10 cellular contexts compared by ENCODE assay signal in the genomic region with DNA sequence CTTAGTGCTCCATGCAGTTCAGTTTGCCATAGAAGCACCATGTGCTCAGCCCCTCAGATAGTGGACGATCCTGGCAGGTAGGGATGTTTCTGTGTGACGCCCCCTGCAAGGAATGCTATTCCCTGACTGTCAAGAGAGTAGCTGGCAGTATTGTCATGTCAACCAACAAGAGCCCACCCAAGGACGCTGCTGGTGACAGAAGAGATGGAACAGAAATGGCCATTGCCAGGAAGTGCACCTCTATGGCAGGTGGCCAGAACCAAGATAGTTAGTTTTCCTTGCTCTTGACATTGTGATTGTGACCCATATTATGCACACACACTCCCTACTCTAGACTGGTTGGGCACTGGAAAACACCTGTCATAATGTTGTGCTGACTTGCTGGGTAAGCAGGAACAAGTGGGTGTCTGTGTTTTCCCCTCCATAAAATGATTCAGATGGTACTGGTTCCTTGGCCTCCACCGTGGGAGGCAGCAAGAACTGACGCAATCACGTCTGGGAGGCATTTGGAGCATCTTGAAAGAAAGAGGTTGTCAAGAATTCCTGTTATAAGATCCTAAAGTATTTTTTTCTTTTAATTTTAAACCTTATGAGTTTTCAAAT.
DNase-seq lines count a peak whose midpoint lies in the region; ATAC-seq and TF ChIP-seq lines count a peak whose summit lies in the region.
"Had no signal": no experiment of that assay in that cellular context is flagged by ENCODE, and none has a peak within 500 bp of the region (broad histone marks: within the 10 kb centered on the region; RNA-seq: fewer than 3 reads in every experiment).

No MANE protein-coding gene starts in this region.

- no peak overlapping the region for H3K27ac ChIP-seq in substantia nigra (ENCODE audit: low read depth, low read length, poor library complexity, severe bottlenecking)
- H3K27ac ChIP-seq: body of pancreas, psoas muscle had no signal

- TF ChIP-seq CTCF in mesothelial cell of epicardium (IDR thresholded peaks at IDR 0.05; ENCODE audit: unreplicated experiment) = no peak

- H3K36me3 Mint-ChIP-seq in mesothelial cell of epicardium = no peaks in the 10 kb centered on the region

- DNase-seq in Ammon's horn (ENCODE audit: low spot score) (peak; percentile 7), NCI-H345 treated with DMSO at 0.1 percent for 48 hours (lab: John Stamatoyannopoulos, UW; ENCODE audit: unreplicated experiment) (peak; percentile 15), mesothelial cell of epicardium (ENCODE audit: low spot score in 2 of 2, unreplicated experiment in 2 of 2) (no peak), substantia nigra (lab: John Stamatoyannopoulos, UW) (no peak), NCI-H1694 treated with DMSO at 0.1 percent for 48 hours (lab: John Stamatoyannopoulos, UW) (no peak)
- peak; percentile 67 for DNase-seq in activated naive CD4-positive, alpha-beta T cell treated with anti-CD3 and anti-CD28 coated beads, Interleukin-2, amount 50 U/mL, for 16 hours
- DNase-seq: body of pancreas, psoas muscle had no signal

- ATAC-seq in GM18498 (IDR thresholded peaks at IDR 0.05; ENCODE audit: unreplicated experiment) (no peak), GM21360 (IDR thresholded peaks at IDR 0.05; ENCODE audit: unreplicated experiment) (no peak)
- ATAC-seq: body of pancreas, psoas muscle had no signal

- no peak overlapping the region for H3K4me3 Mint-ChIP-seq in mesothelial cell of epicardium

- H3K4me1 Mint-ChIP-seq in mesothelial cell of epicardium = peaks cover 31% of the 10 kb centered on the region

- no peaks in the 10 kb centered on the region for H3K27me3 Mint-ChIP-seq in mesothelial cell of epicardium (ENCODE audit: low read depth)

- peaks cover 33% of the 10 kb centered on the region for H3K9me3 Mint-ChIP-seq in mesothelial cell of epicardium

- peak overlapping the region; percentile 89 for H3K27ac Mint-ChIP-seq in mesothelial cell of epicardium

Comparison
In these comparisons a context has a peak if more than half of its experiments do, and no peak if none do; other contexts are left out.
1. DNase-seq: peak in Ammon's horn (single experiment), NCI-H345 treated with DMSO at 0.1 percent for 48 hours (single experiment) and activated naive CD4-positive, alpha-beta T cell treated with anti-CD3 and anti-CD28 coated beads, Interleukin-2, amount 50 U/mL, for 16 hours (single experiment); none in mesothelial cell of epicardium (0 of 2), substantia nigra (0 of 49) and NCI-H1694 treated with DMSO at 0.1 percent for 48 hours (single experiment).